In the genomic region with DNA sequence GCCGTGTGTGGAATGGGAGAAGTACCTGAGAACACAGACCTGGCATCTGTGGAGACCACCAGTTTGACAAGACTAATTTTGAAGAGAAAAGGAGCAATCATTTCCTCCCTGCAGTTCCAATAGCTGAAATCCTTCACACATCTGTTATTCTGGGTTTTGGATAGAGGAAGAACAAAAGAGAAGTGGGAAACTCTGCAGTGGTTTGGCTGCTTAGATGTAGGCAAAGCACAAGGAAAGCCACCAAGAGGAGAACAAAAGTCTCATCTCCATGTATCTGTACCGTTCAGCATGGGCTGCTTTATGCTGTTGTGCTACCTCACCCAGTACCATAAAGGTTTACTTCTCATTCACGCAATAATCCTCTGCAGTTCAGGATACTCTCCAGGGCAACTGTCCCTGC, we compare ENCODE assay signal across 16 cellular contexts.
A peak's percentile ranks its signal among the peaks of the same experiment; 100 is the strongest.
DNase-seq lines count a peak whose midpoint lies in the region; ATAC-seq and TF ChIP-seq lines count a peak whose summit lies in the region.
"Had no signal": no experiment of that assay in that cellular context is flagged by ENCODE, and none has a peak within 500 bp of the region (broad histone marks: within the 10 kb centered on the region; RNA-seq: fewer than 3 reads in every experiment).

No MANE protein-coding gene starts in this region.

- peaks cover 18 to 59% (median 30%) of the 10 kb centered on the region in 10 experiments for H3K4me1 ChIP-seq in BLaER1 treated with 17β-estradiol and CSF1 and Interleukin-3, amounts not matched to agents 10 nM and 100 nM
- H3K4me1 ChIP-seq in IMR-90 (ENCODE audit: control insufficient read depth, insufficient read depth, low read length) (peaks cover 3% of the 10 kb centered on the region), SJSA1 (replicated peaks) (peaks cover 23% of the 10 kb centered on the region)

- H3K27me3 ChIP-seq in BLaER1 treated with 17β-estradiol and CSF1 and Interleukin-3, amounts not matched to agents 10 nM and 100 nM, result peaks cover 0 to 16% (median 0%) of the 10 kb centered on the region in 11 experiments; a peak in 4 of 22 replicates
- no peaks in the 10 kb centered on the region for H3K27me3 ChIP-seq in IMR-90 (ENCODE audit: control insufficient read depth, insufficient read depth, low read length)
- H3K27me3 ChIP-seq in SJSA1 (replicated peaks), result no peaks in the 10 kb centered on the region

- H3K27me3 Mint-ChIP-seq in dendritic cell treated with granulocyte-macrophage colony-stimulating factor and Interleukin-4, amounts not matched to agents 40 ng/mL and 50 ng/mL, for 4 days, result no peaks in the 10 kb centered on the region

- CTCF ChIA-PET in IMR-90 (lab: Yijun Ruan, JAX), result no interaction called here

- TF ChIP-seq CTCF in IMR-90 (conservative IDR thresholded peaks at IDR 0.05; ENCODE audit: low read depth, low read length), result no peak

- 0 out of 2 replicates have a peak overlapping the region, but pooled peaks have one; percentile 71 for H3K23ac ChIP-seq in IMR-90 (ENCODE audit: low read depth, low read length)

- no peaks in the 10 kb centered on the region for H3K36me3 Mint-ChIP-seq in dendritic cell treated with granulocyte-macrophage colony-stimulating factor and Interleukin-4, amounts not matched to agents 40 ng/mL and 50 ng/mL, for 4 days (ENCODE audit: low read depth)
- H3K36me3 Mint-ChIP-seq: CD8-positive, alpha-beta memory T cell had no signal

- 100% methylated on average over 2 of the region's 3 CpGs; no CpG with 5 or more reads in 1 of the 2 experiments for WGBS in IMR-90 (ENCODE audit: extremely low coverage in 2 of 2, insufficient read length in 1 of 2), 2 experiments

- peak overlapping the region; percentile 58 for H2BK120ac ChIP-seq in IMR-90 (ENCODE audit: low read depth, low read length)

- peak overlapping the region; percentile 57 for H3K18ac ChIP-seq in IMR-90 (ENCODE audit: low read depth, low read length)

- TF ChIP-seq POLR2A in IMR-90 (IDR thresholded peaks at IDR 0.05; ENCODE audit: low read depth, low read length), result no peak

- no peaks in the 10 kb centered on the region for H4K20me1 ChIP-seq in BLaER1 treated with 17β-estradiol and CSF1 and Interleukin-3, amounts not matched to agents 10 nM and 100 nM
- H4K20me1 ChIP-seq in IMR-90 (ENCODE audit: insufficient read depth, low read length), result no peaks in the 10 kb centered on the region

- peak overlapping the region in 4 of 11 experiments; percentile 4 to 48 (median 22); a peak in 5 of 22 replicates for H3K9ac ChIP-seq in BLaER1 treated with 17β-estradiol and CSF1 and Interleukin-3, amounts not matched to agents 10 nM and 100 nM
- no peak overlapping the region for H3K9ac ChIP-seq in IMR-90 (ENCODE audit: low read depth, low read length)

- H3K36me3 ChIP-seq in BLaER1 treated with 17β-estradiol and CSF1 and Interleukin-3, amounts not matched to agents 10 nM and 100 nM, result no peaks in the 10 kb centered on the region
- H3K36me3 ChIP-seq in IMR-90 (ENCODE audit: control insufficient read depth, insufficient read depth, low read length), result no peaks in the 10 kb centered on the region
- no peaks in the 10 kb centered on the region for H3K36me3 ChIP-seq in SJSA1

- 0 out of 2 replicates have a peak overlapping the region, but pooled peaks have one; percentile 70 for H2AK5ac ChIP-seq in IMR-90 (ENCODE audit: low read depth, low read length)

- H3K27ac Mint-ChIP-seq in dendritic cell treated with granulocyte-macrophage colony-stimulating factor and Interleukin-4, amounts not matched to agents 40 ng/mL and 50 ng/mL, for 4 days, result peak overlapping the region; percentile 37
- H3K27ac Mint-ChIP-seq: CD8-positive, alpha-beta memory T cell; T-helper 2 cell treated with Interferon-gamma antibody and Interleukin-4, amounts not matched to agents 5 μg/mL and 100 μg/mL, for 36 hours had no signal

- H4K5ac ChIP-seq in IMR-90 (ENCODE audit: low read depth, low read length), result peak overlapping the region; percentile 46; the same call in 1 of the 2 replicates

- dilution Hi-C loops in IMR-90 (cut with HindIII; ENCODE audit: low sequenced_read_pairs, unreplicated experiment), result no loop called here

- H4K8ac ChIP-seq in IMR-90 (ENCODE audit: low read depth in 2 of 2, low read length in 2 of 2), result peak overlapping the region; percentile 27 to 55; a peak in 2 of 4 replicates

- H2AK9ac ChIP-seq in IMR-90 (replicated peaks; ENCODE audit: low read depth, low read length, poor library complexity), result no peak overlapping the region

- POLR2A ChIA-PET in IMR-90 (lab: Charles Lee; ENCODE audit: unreplicated experiment), result no interaction called here

- ATAC-seq in IMR-90 (ENCODE audit: low read depth), result no peak
- ATAC-seq in HG03135 (IDR thresholded peaks at IDR 0.05; ENCODE audit: unreplicated experiment), result no peak
- no peak for ATAC-seq in GM19455 (IDR thresholded peaks at IDR 0.05; ENCODE audit: unreplicated experiment)
- ATAC-seq in HG02884 (IDR thresholded peaks at IDR 0.05; ENCODE audit: unreplicated experiment), result no peak
- ATAC-seq: HCT116 had no signal

- in situ Hi-C loops in IMR-90 (cut with MboI; ENCODE audit: low sequenced_read_pairs), result no loop called here

- H2BK20ac ChIP-seq in IMR-90 (ENCODE audit: low read depth, low read length), result peak overlapping the region; percentile 64

- H3K27ac ChIP-seq in BLaER1 treated with 17β-estradiol and CSF1 and Interleukin-3, amounts not matched to agents 10 nM and 100 nM, result peak overlapping the region in 10 of 11 experiments; percentile 14 to 77 (median 62); a peak in 19 of 22 replicates
- H3K27ac ChIP-seq in IMR-90 (ENCODE audit: insufficient read depth, low read length), result no peak overlapping the region
- peak overlapping the region; percentile 63 for H3K27ac ChIP-seq in SJSA1

- DNase-seq in IMR-90 (no peak), SJSA1 (ENCODE audit: low read depth in 1 of 2, low spot score in 2 of 2) (no peak), NCI-H1048 (lab: John Stamatoyannopoulos, UW) (no peak)
- DNase-seq: CD8-positive, alpha-beta memory T cell; NCI-H1694 treated with DMSO at 0.1 percent for 48 hours; NCI-H2107; NCI-H510A; NCI-H748 treated with DMSO at 0.1 percent for 48 hours; SHP77 treated with DMSO at 0.1 percent for 48 hours had no signal

- no peak overlapping the region for H3K56ac ChIP-seq in IMR-90 (ENCODE audit: extremely low read depth, insufficient read depth, low read length)

- peaks cover 28 to 40% (median 37%) of the 10 kb centered on the region in 11 experiments for H3K9me3 ChIP-seq in BLaER1 treated with 17β-estradiol and CSF1 and Interleukin-3, amounts not matched to agents 10 nM and 100 nM (replicated peaks in 1 of 11)
- H3K9me3 ChIP-seq in IMR-90 (ENCODE audit: control insufficient read depth, insufficient read depth, low read length) (peaks cover 7% of the 10 kb centered on the region; the same call in 1 of the 2 replicates), SJSA1 (replicated peaks) (no peaks in the 10 kb centered on the region; the same call in 1 of the 2 replicates)

- H3K9me3 Mint-ChIP-seq in dendritic cell treated with granulocyte-macrophage colony-stimulating factor and Interleukin-4, amounts not matched to agents 40 ng/mL and 50 ng/mL, for 4 days, result peaks cover 36% of the 10 kb centered on the region

- H3K4me3 ChIP-seq in BLaER1 treated with 17β-estradiol and CSF1 and Interleukin-3, amounts not matched to agents 10 nM and 100 nM, result 0 out of 20 replicates have a peak overlapping the region, but pooled peaks of 1 of the 10 experiments have one; percentile 24
- H3K4me3 ChIP-seq in IMR-90 (ENCODE audit: insufficient read depth, low read depth, low read length), result no peak overlapping the region
- no peak overlapping the region for H3K4me3 ChIP-seq in SJSA1

- peaks cover 18% of the 10 kb centered on the region for H3K4me1 Mint-ChIP-seq in dendritic cell treated with granulocyte-macrophage colony-stimulating factor and Interleukin-4, amounts not matched to agents 40 ng/mL and 50 ng/mL, for 4 days (ENCODE audit: low read depth)
- H3K4me1 Mint-ChIP-seq: CD8-positive, alpha-beta memory T cell had no signal

- no TSS peak for BruUV-seq in IMR-90 (replicated peaks; lab: Mats Ljungman, UMichigan)

- H2BK15ac ChIP-seq in IMR-90 (ENCODE audit: low read depth, low read length), result 0 out of 3 replicates have a peak overlapping the region, but pooled peaks have one; percentile 45

- peak overlapping the region; percentile 68 for H4K91ac ChIP-seq in IMR-90 (ENCODE audit: insufficient read depth, low read depth, low read length)

- intact Hi-C loops in IMR-90 (cut with micrococcal nuclease), result no loop called here
- intact Hi-C loops in dendritic cell treated with granulocyte-macrophage colony-stimulating factor and Interleukin-4, amounts not matched to agents 40 ng/mL and 50 ng/mL, for 4 days (cut with micrococcal nuclease), result no loop called here

- H2BK5ac ChIP-seq in IMR-90 (ENCODE audit: low read depth, low read length, poor library complexity, severe bottlenecking), result no peak overlapping the region

- TF ChIP-seq RAD21 in IMR-90 (IDR thresholded peaks at IDR 0.05; ENCODE audit: low read length), result no peak

- no peaks in the 10 kb centered on the region; the same call in 1 of the 2 replicates for H3K9me1 ChIP-seq in IMR-90 (ENCODE audit: insufficient read depth, low read length)

- H3K4me3 Mint-ChIP-seq in dendritic cell treated with granulocyte-macrophage colony-stimulating factor and Interleukin-4, amounts not matched to agents 40 ng/mL and 50 ng/mL, for 4 days, result no peak overlapping the region
- H3K4me3 Mint-ChIP-seq: CD8-positive, alpha-beta memory T cell; T-helper 2 cell treated with Interferon-gamma antibody and Interleukin-4, amounts not matched to agents 5 μg/mL and 100 μg/mL, for 36 hours had no signal

- H3K4ac ChIP-seq in IMR-90 (ENCODE audit: low read depth, low read length), result peak overlapping the region; percentile 53; the same call in 1 of the 2 replicates

- H3K79me1 ChIP-seq in IMR-90 (ENCODE audit: low read depth in 1 of 2, low read length in 2 of 2), result no peaks in the 10 kb centered on the region

- peak overlapping the region; percentile 37 for H3K14ac ChIP-seq in IMR-90 (replicated peaks; ENCODE audit: low read depth, low read length)

- peak overlapping the region; percentile 29 for H2AFZ ChIP-seq in IMR-90 (replicated peaks; ENCODE audit: low read length, poor library complexity)

- H3K4me2 ChIP-seq in BLaER1 treated with 17β-estradiol and CSF1 and Interleukin-3, amounts not matched to agents 10 nM and 100 nM, result peak overlapping the region; percentile 75 to 89 (median 80)
- H3K4me2 ChIP-seq in IMR-90 (ENCODE audit: low read depth, low read length), result no peak overlapping the region

TF ChIP-seq in IMR-90, 13 proteins besides CTCF, POLR2A, EP300 and RAD21 (continues in another document):
- no peak for TF ChIP-seq CHD1 (IDR thresholded peaks at IDR 0.05; ENCODE audit: low read depth, low read length)
- TF ChIP-seq MAZ (IDR thresholded peaks at IDR 0.05; ENCODE audit: borderline replicate concordance, low read depth, low read length), result no peak
- TF ChIP-seq, protein P1, sequence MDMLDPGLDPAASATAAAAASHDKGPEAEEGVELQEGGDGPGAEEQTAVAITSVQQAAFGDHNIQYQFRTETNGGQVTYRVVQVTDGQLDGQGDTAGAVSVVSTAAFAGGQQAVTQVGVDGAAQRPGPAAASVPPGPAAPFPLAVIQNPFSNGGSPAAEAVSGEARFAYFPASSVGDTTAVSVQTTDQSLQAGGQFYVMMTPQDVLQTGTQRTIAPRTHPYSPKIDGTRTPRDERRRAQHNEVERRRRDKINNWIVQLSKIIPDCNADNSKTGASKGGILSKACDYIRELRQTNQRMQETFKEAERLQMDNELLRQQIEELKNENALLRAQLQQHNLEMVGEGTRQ (IDR thresholded peaks at IDR 0.05; ENCODE audit: low read depth, low read length), result no peak
